Comparison of ENCODE assay signal across 8 cellular contexts in the genomic region with DNA sequence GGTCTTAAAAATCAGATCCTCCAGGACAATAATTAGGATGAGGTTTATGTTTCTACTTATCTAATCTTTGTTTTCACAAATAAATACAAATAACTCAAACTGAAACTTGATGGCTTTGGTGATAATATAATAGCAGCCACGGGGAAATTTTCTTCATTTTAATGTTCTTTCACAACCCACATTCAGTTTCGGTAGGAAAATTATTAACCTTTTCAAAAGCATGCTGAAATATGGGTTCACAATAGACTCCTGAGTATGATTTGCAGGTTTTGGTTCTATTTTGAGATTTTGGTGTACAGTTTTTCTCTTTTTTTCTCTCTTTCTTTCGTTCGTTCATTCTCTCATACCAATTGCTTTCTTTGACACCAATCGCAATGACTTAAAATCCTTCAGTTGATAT.
ATAC-seq lines count a peak whose summit lies in the region.
"Not testable (repeated sequence)": the region's sequence is repeated elsewhere in the genome, so short reads cannot be mapped to it uniquely, and the experiment has no call there.

No MANE protein-coding gene starts in this region.

- H3K4me3 Mint-ChIP-seq in activated T-helper 17 cell treated with anti-CD3 and anti-CD28 coated beads, Interleukin-2, amount 50 U/mL, for 72 hours: not testable (repeated sequence)

- not testable (repeated sequence) for H3K9me3 Mint-ChIP-seq in activated T-helper 17 cell treated with anti-CD3 and anti-CD28 coated beads, Interleukin-2, amount 50 U/mL, for 72 hours

- H3K4me1 Mint-ChIP-seq in activated T-helper 17 cell treated with anti-CD3 and anti-CD28 coated beads, Interleukin-2, amount 50 U/mL, for 72 hours: not testable (repeated sequence)

- H3K27ac Mint-ChIP-seq in activated T-helper 17 cell treated with anti-CD3 and anti-CD28 coated beads, Interleukin-2, amount 50 U/mL, for 72 hours: not testable (repeated sequence)

- peak; percentile 50 for ATAC-seq in GM18499 (IDR thresholded peaks at IDR 0.05; ENCODE audit: insufficient read depth, unreplicated experiment)
- peak; percentile 65 for ATAC-seq in GM18907 (IDR thresholded peaks at IDR 0.05; ENCODE audit: unreplicated experiment)
- ATAC-seq in GM19455 (IDR thresholded peaks at IDR 0.05; ENCODE audit: unreplicated experiment): peak; percentile 45
- ATAC-seq in GM21723 (IDR thresholded peaks at IDR 0.05; ENCODE audit: unreplicated experiment): peak; percentile 48
- ATAC-seq in HG02870 (IDR thresholded peaks at IDR 0.05; ENCODE audit: unreplicated experiment): peak; percentile 50
- ATAC-seq in HG03097 (IDR thresholded peaks at IDR 0.05; ENCODE audit: low FRiP score, unreplicated experiment): peak; percentile 41
- ATAC-seq in HG03460 (IDR thresholded peaks at IDR 0.05; ENCODE audit: unreplicated experiment): peak; percentile 70
- ATAC-seq in activated T-helper 17 cell treated with anti-CD3 and anti-CD28 coated beads, Interleukin-2, amount 50 U/mL, for 72 hours (replicated peaks): peak; percentile 8

- H3K27me3 Mint-ChIP-seq in activated T-helper 17 cell treated with anti-CD3 and anti-CD28 coated beads, Interleukin-2, amount 50 U/mL, for 72 hours: not testable (repeated sequence)

- not testable (repeated sequence) for H3K36me3 Mint-ChIP-seq in activated T-helper 17 cell treated with anti-CD3 and anti-CD28 coated beads, Interleukin-2, amount 50 U/mL, for 72 hours (ENCODE audit: low read depth)

Comparison
In these comparisons a context has a peak if more than half of its experiments do, and no peak if none do; other contexts are left out.
1. Peak in every context shown above with its lines: ATAC-seq.
2. ATAC-seq: peak in every context shown above with its lines; median percentile 70 in HG03460; 65 in GM18907; 50 in GM18499; 50 in HG02870; 48 in GM21723; 45 in GM19455; 41 in HG03097; 8 in activated T-helper 17 cell treated with anti-CD3 and anti-CD28 coated beads, Interleukin-2, amount 50 U/mL, for 72 hours.